In genomic region chr3:47611577-47611976, GRCh38 we compare ENCODE assay signal across 12 cellular contexts. TPM values are rescaled to one million over a fixed set of nuclear protein-coding genes. Genes with fewer than 3 reads are reported as not detected.
DNase-seq lines count a peak whose midpoint lies in the region; ATAC-seq and TF ChIP-seq lines count a peak whose summit lies in the region.
"Had no signal": no experiment of that assay in that cellular context is flagged by ENCODE, and none has a peak within 500 bp of the region (broad histone marks: within the 10 kb centered on the region; RNA-seq: fewer than 3 reads in every experiment).

No MANE protein-coding gene starts in this region.

- CTCF ChIA-PET in Calu3 (lab: Charles Lee) (interaction anchor here (0.5 to 0.7 kb wide), 3 partner anchors 16 to 1824 kb away, joined by 3 read pairs; no protein-coding TSS in a partner anchor), WTC11 (lab: Charles Lee) (no interaction called here)

- no TSS peak for BruUV-seq in Calu3 (replicated peaks; lab: Mats Ljungman, UMichigan)

- no peak overlapping the region for H3K4me3 ChIP-seq in smooth muscle cell
- H3K4me3 ChIP-seq: pancreas had no signal

- no peaks in the 10 kb centered on the region for H3K79me2 ChIP-seq in smooth muscle cell (ENCODE audit: low read depth)

- peaks cover 19% of the 10 kb centered on the region for H3K4me1 ChIP-seq in smooth muscle cell (ENCODE audit: low read depth)

- POLR2A ChIA-PET in WTC11 (lab: Charles Lee): no interaction called here

- H3K27ac Mint-ChIP-seq in Calu3 (ENCODE audit: unreplicated experiment) (peak overlapping the region; percentile 57), WTC11 (peak overlapping the region; percentile 32; the same call in 1 of the 2 replicates), endothelial cell (ENCODE audit: unreplicated experiment) (peak overlapping the region; percentile 19)

- no peak overlapping the region for H3K9ac ChIP-seq in smooth muscle cell (ENCODE audit: low read depth)

- H3K9me3 ChIP-seq in smooth muscle cell (replicated peaks; ENCODE audit: low read depth): no peaks in the 10 kb centered on the region
- H3K9me3 ChIP-seq: pancreas had no signal

- peaks cover 12% of the 10 kb centered on the region for H3K36me3 ChIP-seq in smooth muscle cell (ENCODE audit: low read depth)

- H3K4me2 ChIP-seq in smooth muscle cell: peak overlapping the region; percentile 56

- H3K27ac ChIP-seq in smooth muscle cell (ENCODE audit: low read depth): peak overlapping the region; percentile 79

- no peaks in the 10 kb centered on the region for H3K27me3 Mint-ChIP-seq in Calu3 (ENCODE audit: unreplicated experiment)
- H3K27me3 Mint-ChIP-seq in WTC11 (ENCODE audit: low read depth): no peaks in the 10 kb centered on the region
- no peaks in the 10 kb centered on the region for H3K27me3 Mint-ChIP-seq in endothelial cell (ENCODE audit: unreplicated experiment)

- TF ChIP-seq CTCF in Calu3 (IDR thresholded peaks at IDR 0.05; ENCODE audit: unreplicated experiment): no peak
- TF ChIP-seq CTCF in WTC11 (IDR thresholded peaks at IDR 0.05): no peak
- TF ChIP-seq CTCF in endothelial cell (IDR thresholded peaks at IDR 0.05; ENCODE audit: unreplicated experiment): no peak
- no peak for TF ChIP-seq CTCF in smooth muscle cell (IDR thresholded peaks at IDR 0.05; ENCODE audit: borderline replicate concordance, insufficient read depth, poor library complexity, severe bottlenecking)

- peaks cover 18% of the 10 kb centered on the region for H3F3A ChIP-seq in smooth muscle cell (ENCODE audit: low read depth)

- DNase-seq in Calu3: no peak
- DNase-seq in WTC11 (ENCODE audit: low spot score): no peak
- no peak for DNase-seq in endothelial cell (ENCODE audit: low spot score)
- DNase-seq in smooth muscle cell (lab: John Stamatoyannopoulos, UW; ENCODE audit: unreplicated experiment): no peak
- DNase-seq in GOT3 (lab: John Stamatoyannopoulos, UW): no peak
- no peak for DNase-seq in midbrain (lab: John Stamatoyannopoulos, UW)
- DNase-seq: activated T-cell treated with anti-CD3 and anti-CD28 coated beads, Interleukin-2, amount 50 U/mL, for 48 hours; NCI-H2171; pancreas; stimulated activated CD8-positive, alpha-beta memory T cell treated with anti-CD3 and anti-CD28 coated beads, Interleukin-4, amount 100 ng/mL, for 48 hours had no signal

- H3K36me3 Mint-ChIP-seq in Calu3 (ENCODE audit: insufficient read depth, unreplicated experiment): peaks cover 32% of the 10 kb centered on the region
- peaks cover 51% of the 10 kb centered on the region for H3K36me3 Mint-ChIP-seq in WTC11
- H3K36me3 Mint-ChIP-seq in endothelial cell (ENCODE audit: low read depth, unreplicated experiment): peaks cover 37% of the 10 kb centered on the region

- no peak overlapping the region for H2AFZ ChIP-seq in smooth muscle cell (ENCODE audit: low read depth)

- H3K9me3 Mint-ChIP-seq in Calu3 (ENCODE audit: low read depth, unreplicated experiment) (no peaks in the 10 kb centered on the region), WTC11 (no peaks in the 10 kb centered on the region), endothelial cell (ENCODE audit: unreplicated experiment) (no peaks in the 10 kb centered on the region)

- intact Hi-C loops in Calu3 (cut with micrococcal nuclease; ENCODE audit: unreplicated experiment): no loop called here

- no peak for ATAC-seq in WTC11
- ATAC-seq in GM18868 (IDR thresholded peaks at IDR 0.05; ENCODE audit: unreplicated experiment): no peak
- no peak for ATAC-seq in SK-N-SH treated with all-trans-retinoic acid at 6 μM for 48 hours

- WGBS in smooth muscle cell (ENCODE audit: low lambda C conversion rate): 87% methylated on average over 2 of the region's 2 CpGs

- no peak overlapping the region for H3K4me3 Mint-ChIP-seq in Calu3 (ENCODE audit: low read depth, unreplicated experiment)
- no peak overlapping the region for H3K4me3 Mint-ChIP-seq in WTC11
- no peak overlapping the region for H3K4me3 Mint-ChIP-seq in endothelial cell (ENCODE audit: unreplicated experiment)

- H3K4me1 Mint-ChIP-seq in Calu3 (ENCODE audit: low read depth, unreplicated experiment): peaks cover 12% of the 10 kb centered on the region
- H3K4me1 Mint-ChIP-seq in WTC11: 0 out of 2 replicates have a peak, but pooled peaks cover 2% of the 10 kb centered on the region
- peaks cover 5% of the 10 kb centered on the region for H3K4me1 Mint-ChIP-seq in endothelial cell (ENCODE audit: unreplicated experiment)

- H4K20me1 ChIP-seq in smooth muscle cell (ENCODE audit: low read depth): no peaks in the 10 kb centered on the region

- no peaks in the 10 kb centered on the region for H3K27me3 ChIP-seq in smooth muscle cell (ENCODE audit: low read depth)
- H3K27me3 ChIP-seq: pancreas had no signal

TF ChIP-seq in WTC11, 78 proteins besides CTCF, POLR2A, EP300 and RAD21:
- TF ChIP-seq ZNF121 (CRISPR knock-in tag; IDR thresholded peaks at IDR 0.05): no peak
- no peak for TF ChIP-seq USF2 (CRISPR knock-in tag; IDR thresholded peaks at IDR 0.05)
- no peak for TF ChIP-seq ZNF138 (CRISPR knock-in tag; conservative IDR thresholded peaks at IDR 0.05)
- TF ChIP-seq PRRX2 (CRISPR knock-in tag; IDR thresholded peaks at IDR 0.05): no peak
- TF ChIP-seq ZNF396 (CRISPR knock-in tag; IDR thresholded peaks at IDR 0.05; ENCODE audit: borderline replicate concordance): no peak
- TF ChIP-seq E2F4 (CRISPR knock-in tag; IDR thresholded peaks at IDR 0.05; ENCODE audit: borderline replicate concordance, low read depth): no peak
- TF ChIP-seq JUN (CRISPR knock-in tag; IDR thresholded peaks at IDR 0.05): no peak
- TF ChIP-seq NFYB (CRISPR knock-in tag; conservative IDR thresholded peaks at IDR 0.05; ENCODE audit: low read depth): no peak

TF ChIP-seq in SK-N-SH treated with all-trans-retinoic acid at 6 μM for 48 hours, 23 proteins besides CTCF, POLR2A, EP300 and RAD21:
- TF ChIP-seq TCF4 (CRISPR knock-in tag; IDR thresholded peaks at IDR 0.05; ENCODE audit: borderline replicate concordance): no peak
- TF ChIP-seq BACH2 (CRISPR knock-in tag; IDR thresholded peaks at IDR 0.05; ENCODE audit: borderline replicate concordance): no peak
- TF ChIP-seq PATZ1 (CRISPR knock-in tag; IDR thresholded peaks at IDR 0.05; ENCODE audit: borderline replicate concordance): no peak
- TF ChIP-seq RARB (CRISPR knock-in tag; IDR thresholded peaks at IDR 0.05): no peak
- TF ChIP-seq CSDC2 (CRISPR knock-in tag; IDR thresholded peaks at IDR 0.05): no peak
- TF ChIP-seq ZNF565 (CRISPR knock-in tag; conservative IDR thresholded peaks at IDR 0.05; ENCODE audit: low read depth): no peak
- no peak for TF ChIP-seq TSHZ2 (CRISPR knock-in tag; IDR thresholded peaks at IDR 0.05)

RNA-seq across cellular contexts. Expression of gene CSPG5, which starts 32.9 kb away (rescaled TPM):
- 6.1 and 7.4 TPM in 2 replicates for total RNA-seq in Calu3 (2022)
- total RNA-seq in WTC11 (2021): 3.3 to 4.4 TPM (median 3.7 TPM) in 3 replicates
- 0.23 TPM for total RNA-seq in endothelial cell (ENCODE audit: unreplicated experiment)
- total RNA-seq in smooth muscle cell: 0.85 and 1.3 TPM in 2 replicates
- 0.17 and 0.35 TPM in 2 replicates for polyA plus RNA-seq in smooth muscle cell
